ENCODE assay signal across 8 cellular contexts in genomic region chr11:70398834-70399680, GRCh38. TPM values are rescaled to one million over a fixed set of nuclear protein-coding genes. Genes with fewer than 3 reads are reported as not detected.
DNase-seq lines count a peak whose midpoint lies in the region; ATAC-seq and TF ChIP-seq lines count a peak whose summit lies in the region.

No MANE protein-coding gene starts in this region.

- peaks cover 7% of the 10 kb centered on the region in 2 donors for H3K36me3 Mint-ChIP-seq in activated T-cell treated with anti-CD3 and anti-CD28 coated beads, Interleukin-2, amount 50 U/mL, for 72 hours (ENCODE audit: insufficient read depth in 2 of 2)

- peaks cover 50% of the 10 kb centered on the region for H3K4me1 Mint-ChIP-seq in activated T-cell treated with anti-CD3 and anti-CD28 coated beads, Interleukin-2, amount 50 U/mL, for 72 hours (ENCODE audit: low read depth)

- no peak for TF ChIP-seq CTCF in spleen (IDR thresholded peaks at IDR 0.05 in 8 of 11, conservative IDR thresholded peaks at IDR 0.05 in 3 of 11)

- H3K27ac Mint-ChIP-seq in activated T-cell treated with anti-CD3 and anti-CD28 coated beads, Interleukin-2, amount 50 U/mL, for 72 hours: peak overlapping the region; percentile 88

- peak overlapping the region; percentile 81 to 90 for H3K4me3 Mint-ChIP-seq in activated T-cell treated with anti-CD3 and anti-CD28 coated beads, Interleukin-2, amount 50 U/mL, for 72 hours

- no peaks in the 10 kb centered on the region for H3K9me3 Mint-ChIP-seq in activated T-cell treated with anti-CD3 and anti-CD28 coated beads, Interleukin-2, amount 50 U/mL, for 72 hours

- H3K4me3 ChIP-seq in right cardiac atrium (ENCODE audit: low read length) (peak overlapping the region; percentile 99), spleen (peak overlapping the region; percentile 57 to 86 (median 65))

- H3K27ac ChIP-seq in right cardiac atrium (ENCODE audit: low read length) (peak overlapping the region; percentile 63), spleen (peak overlapping the region in 7 of 8 donors; percentile 22 to 86 (median 71))

- H3K4me1 ChIP-seq in right cardiac atrium (ENCODE audit: control insufficient read depth, insufficient read depth, low read length) (peaks cover 3% of the 10 kb centered on the region), spleen (peaks cover 12 to 67% (median 47%) of the 10 kb centered on the region in 6 donors)

- 2% methylated on average over 42 of the region's 42 CpGs for WGBS in right cardiac atrium
- WGBS in spleen, 5 donors: 2 to 5% (median 4%) methylated on average over 41 to 42 of the region's 42 CpGs

- H3K27me3 ChIP-seq in right cardiac atrium (ENCODE audit: control insufficient read depth, insufficient read depth) (no peaks in the 10 kb centered on the region), spleen (replicated peaks in 1 of 7) (peaks cover 0 to 84% (median 26%) of the 10 kb centered on the region in 7 donors)

- no peak for ATAC-seq in activated T-cell treated with anti-CD3 and anti-CD28 coated beads, Interleukin-2, amount 50 U/mL, for 72 hours (replicated peaks in 1 of 2)
- ATAC-seq in right cardiac atrium: peak; percentile 1 to 25
- no peak for ATAC-seq in GM18861 (IDR thresholded peaks at IDR 0.05; ENCODE audit: unreplicated experiment)

- no peaks in the 10 kb centered on the region for H3K36me3 ChIP-seq in spleen

- DNase-seq in DMS 273 (lab: John Stamatoyannopoulos, UW; ENCODE audit: unreplicated experiment) (peak; percentile 24), DMS 273 treated with DMSO at 0.1 percent for 48 hours (lab: John Stamatoyannopoulos, UW) (no peak), right cardiac atrium (peak in 2 of 3 donors; percentile 35 to 69), spleen (peak; percentile 81), GF-D8 (lab: John Stamatoyannopoulos, UW) (no peak)
- peak; percentile 15 to 25 for DNase-seq in activated T-cell treated with anti-CD3 and anti-CD28 coated beads, Interleukin-2, amount 50 U/mL, for 72 hours
- DNase-seq in NK-92 treated with Interleukin-12 subunit alpha and Interleukin-12 subunit beta, amount 100 ng/mL, for 24 hours (lab: John Stamatoyannopoulos, UW): no peak

- H3K9me3 ChIP-seq in right cardiac atrium (ENCODE audit: control insufficient read depth, low read length) (no peaks in the 10 kb centered on the region), spleen (no peaks in the 10 kb centered on the region)

- peaks cover 23% of the 10 kb centered on the region for H3K27me3 Mint-ChIP-seq in activated T-cell treated with anti-CD3 and anti-CD28 coated beads, Interleukin-2, amount 50 U/mL, for 72 hours (ENCODE audit: low read depth)

- intact Hi-C loops in right cardiac atrium (cut with DNase I): no loop called here
- intact Hi-C loops in spleen (cut with DNase I; ENCODE audit: low total_unique reads): no loop called here

- TF ChIP-seq POLR2A in spleen (IDR thresholded peaks at IDR 0.05): no peak

RNA-seq across cellular contexts. Expression of gene CTTN, which starts 0.7 kb away (rescaled TPM):
- total RNA-seq in activated T-cell treated with anti-CD3 and anti-CD28 coated beads, Interleukin-2, amount 50 U/mL, for 72 hours: 10 to 100 TPM; 29.5 to 42.9 TPM
- total RNA-seq in right cardiac atrium (100 to 1,000 TPM in 1 of 4 donors, 10 to 100 TPM in 3; 84.1 to 117 (median 85.9) TPM), spleen (100 to 1,000 TPM in 5 of 7 donors, 10 to 100 TPM in 2; 89.2 to 149 (median 115) TPM)
- polyA plus RNA-seq in right cardiac atrium (67.7 TPM), spleen (10 to 100 TPM; 18.4 to 52.5 (median 30.3) TPM)

Comparison
In these comparisons a context has a peak if more than half of its experiments do, and no peak if none do; other contexts are left out.
1. DNase-seq: peak in DMS 273 (single experiment), activated T-cell treated with anti-CD3 and anti-CD28 coated beads, Interleukin-2, amount 50 U/mL, for 72 hours (2 of 2), right cardiac atrium (2 of 3) and spleen (single experiment); none in DMS 273 treated with DMSO at 0.1 percent for 48 hours (single experiment), NK-92 treated with Interleukin-12 subunit alpha and Interleukin-12 subunit beta, amount 100 ng/mL, for 24 hours (single experiment) and GF-D8 (single experiment).
2. ATAC-seq: peak in right cardiac atrium (2 of 2); none in activated T-cell treated with anti-CD3 and anti-CD28 coated beads, Interleukin-2, amount 50 U/mL, for 72 hours (0 of 2) and GM18861 (single experiment).